In the genomic region with DNA sequence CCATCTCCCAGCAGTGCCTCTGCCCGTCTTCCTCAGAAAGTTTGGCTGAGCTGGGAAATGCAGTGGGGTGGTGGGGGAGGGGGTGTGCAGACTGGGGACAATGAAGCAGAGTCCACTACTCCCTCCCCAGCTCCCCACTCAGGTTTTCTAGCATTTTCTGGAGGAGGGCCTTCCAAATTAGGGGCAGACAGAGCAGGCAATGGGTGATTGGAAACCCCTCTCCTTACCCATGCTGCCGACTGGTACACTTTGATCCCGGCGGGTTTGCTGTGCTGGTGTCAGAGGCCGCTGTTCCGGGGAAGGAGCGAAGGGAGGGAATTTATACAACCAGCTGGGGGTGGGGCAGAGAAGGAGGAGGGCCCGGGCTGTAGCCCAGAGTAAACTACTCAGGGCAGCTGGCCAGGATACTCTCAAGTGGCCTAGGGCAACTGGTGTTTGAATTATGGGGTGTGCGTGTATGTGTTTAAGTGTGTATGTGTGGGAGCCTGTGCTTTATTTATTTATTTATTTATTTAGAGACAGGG, we compare ENCODE assay signal across 8 cellular contexts. TPM values are rescaled to one million over a fixed set of nuclear protein-coding genes. Genes with fewer than 3 reads are reported as not detected.
DNase-seq lines count a peak whose midpoint lies in the region; ATAC-seq and TF ChIP-seq lines count a peak whose summit lies in the region.

A gene (minus strand): TSS at position 295 of the 524 bp plus-strand sequence. CDS start 64 bp downstream, at position 231.

- peak within 1 kb of the TSS; percentile 7 for H3K9ac ChIP-seq in neural progenitor cell

- peak within 1 kb of the TSS; percentile 84 for H3K4me3 Mint-ChIP-seq in HFFc6
- H3K4me3 Mint-ChIP-seq in neural progenitor cell, result peak within 1 kb of the TSS; percentile 82

- H3K27me3 ChIP-seq in neural progenitor cell, result no peaks in the 10 kb centered on the region

- peak within 1 kb of the TSS; percentile 43; the same call in 1 of the 2 replicates for H3K27ac Mint-ChIP-seq in HFFc6
- peak within 1 kb of the TSS; percentile 97 for H3K27ac Mint-ChIP-seq in neural progenitor cell

- H3K4me1 Mint-ChIP-seq in HFFc6 (ENCODE audit: low read depth), result peaks cover 29% of the 10 kb centered on the region
- peaks cover 43% of the 10 kb centered on the region for H3K4me1 Mint-ChIP-seq in neural progenitor cell

- H3K27me3 Mint-ChIP-seq in HFFc6 (ENCODE audit: insufficient read depth) (peaks cover 25% of the 10 kb centered on the region), neural progenitor cell (ENCODE audit: insufficient read depth, low read depth) (peaks cover under 1% of the 10 kb centered on the region)

- ATAC-seq in HG02588 (IDR thresholded peaks at IDR 0.05; ENCODE audit: unreplicated experiment), result no peak
- ATAC-seq in HG02973 (IDR thresholded peaks at IDR 0.05; ENCODE audit: unreplicated experiment), result no peak

- H3K9me3 ChIP-seq in neural progenitor cell (ENCODE audit: low read depth), result no peaks in the 10 kb centered on the region

- H3K36me3 ChIP-seq in neural progenitor cell, result no peaks in the 10 kb centered on the region

- H3K27ac ChIP-seq in neural progenitor cell, result no peak within 1 kb of the TSS

- H3K4me1 ChIP-seq in neural progenitor cell, result peaks cover 26% of the 10 kb centered on the region

- DNase-seq in HFFc6 (peak; percentile 55), SHP77 treated with DMSO at 0.1 percent for 48 hours (lab: John Stamatoyannopoulos, UW) (peak; percentile 95), fibroblast of villous mesenchyme (ENCODE audit: low read depth) (peak; percentile 89), neural progenitor cell (ENCODE audit: low spot score) (peak; percentile 77), NCI-H1048 (lab: John Stamatoyannopoulos, UW) (no peak)
- no peak for DNase-seq in central memory CD4-positive, alpha-beta T cell

- no peaks in the 10 kb centered on the region for H4K20me1 ChIP-seq in neural progenitor cell (ENCODE audit: low read depth)

- TF ChIP-seq CTCF in HFFc6 (IDR thresholded peaks at IDR 0.05) (no peak), fibroblast of villous mesenchyme (IDR thresholded peaks at IDR 0.05; ENCODE audit: insufficient read depth, low read depth, low read length) (no peak), neural progenitor cell (IDR thresholded peaks at IDR 0.05) (no peak)

- peak within 1 kb of the TSS; percentile 67 for H2AFZ ChIP-seq in neural progenitor cell (replicated peaks)

- H3K9me3 Mint-ChIP-seq in HFFc6 (no peaks in the 10 kb centered on the region), neural progenitor cell (no peaks in the 10 kb centered on the region)

- H3K4me3 ChIP-seq in fibroblast of villous mesenchyme (ENCODE audit: low read depth, low read length) (peak within 1 kb of the TSS; percentile 61), neural progenitor cell (peak within 1 kb of the TSS; percentile 46)

- H3F3A ChIP-seq in neural progenitor cell (ENCODE audit: low read depth), result no peaks in the 10 kb centered on the region

- H3K36me3 Mint-ChIP-seq in HFFc6 (ENCODE audit: low read depth) (no peaks in the 10 kb centered on the region), neural progenitor cell (peaks cover 2% of the 10 kb centered on the region)

- no peaks in the 10 kb centered on the region for H3K79me2 ChIP-seq in neural progenitor cell (ENCODE audit: low read depth)

- H3K4me2 ChIP-seq in neural progenitor cell, result peak within 1 kb of the TSS; percentile 76

RNA-seq across cellular contexts. Expression of the gene that starts here (rescaled TPM):
- 10 to 100 TPM; 11.2 to 15.6 (median 14.6) TPM for total RNA-seq in HFFc6 (2021; fragmentation: NEBNext Ultra II Directional; extraction: Animal tissue kit (Norgen Biotek cat#: 25700))
- total RNA-seq in fibroblast of villous mesenchyme, result 23.3 and 27.7 TPM in 2 replicates
- total RNA-seq in neural progenitor cell (ENCODE audit: low replicate concordance), result 38.5 and 63.2 TPM in 2 replicates

Comparison
In these comparisons a context has a peak if more than half of its experiments do, and no peak if none do; other contexts are left out.
1. DNase-seq: peak in HFFc6 (single experiment), SHP77 treated with DMSO at 0.1 percent for 48 hours (single experiment), fibroblast of villous mesenchyme (single experiment) and neural progenitor cell (single experiment); none in central memory CD4-positive, alpha-beta T cell (single experiment) and NCI-H1048 (single experiment).